In the genomic region with DNA sequence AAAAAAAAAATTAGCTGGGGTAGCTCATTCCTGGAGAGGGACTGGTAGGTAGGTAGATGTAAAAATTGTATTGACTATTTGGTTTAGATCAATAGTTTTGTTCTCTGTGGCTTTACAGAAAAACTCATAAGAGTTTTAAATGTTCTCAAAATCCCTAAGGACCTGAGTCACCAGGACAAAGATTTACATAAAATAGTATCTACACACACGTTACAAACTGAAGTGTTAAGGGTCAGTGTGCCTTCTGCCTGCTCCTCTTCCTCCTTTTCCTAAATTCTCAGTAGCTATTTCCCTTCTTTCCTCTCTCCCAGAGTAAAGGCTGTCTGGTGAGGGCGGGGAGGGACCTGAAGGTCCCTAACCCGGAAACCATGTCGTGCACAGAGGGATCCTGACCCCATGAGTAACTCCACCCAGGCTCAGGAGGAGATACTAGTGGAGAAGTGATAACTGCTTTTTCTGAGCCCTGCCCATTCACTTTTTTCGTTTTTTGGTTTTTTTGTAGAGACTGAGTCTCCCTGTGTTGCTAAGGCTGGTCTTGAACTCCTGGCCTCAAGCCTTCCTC, we compare ENCODE assay signal across 14 cellular contexts. TPM values are rescaled to one million over a fixed set of nuclear protein-coding genes. Genes with fewer than 3 reads are reported as not detected.
DNase-seq lines count a peak whose midpoint lies in the region; ATAC-seq and TF ChIP-seq lines count a peak whose summit lies in the region.
"Had no signal": no experiment of that assay in that cellular context is flagged by ENCODE, and none has a peak within 500 bp of the region (broad histone marks: within the 10 kb centered on the region; RNA-seq: fewer than 3 reads in every experiment).

No MANE protein-coding gene starts in this region.

- DNase-seq in HUDEP-2 (lab: John Stamatoyannopoulos, UW; ENCODE audit: unreplicated experiment in 76 of 76) (peak in 48 of 76 experiments; percentile 9 to 67 (median 34)), WERI-Rb-1 (no peak), fibroblast of villous mesenchyme (ENCODE audit: low read depth) (peak; percentile 46), osteoblast (ENCODE audit: insufficient read length, low spot score, missing footprints) (peak; percentile 73), Karpas-422 (no peak)
- DNase-seq: GF-D8, GOT3, NCI-H2029 had no signal

- H3K9me3 ChIP-seq in WERI-Rb-1 (ENCODE audit: severe bottlenecking) (no peaks in the 10 kb centered on the region), osteoblast (ENCODE audit: low read depth, low read length) (no peaks in the 10 kb centered on the region), Karpas-422 (ENCODE audit: low read length) (no peaks in the 10 kb centered on the region)

- H3K27me3 ChIP-seq in WERI-Rb-1 (ENCODE audit: insufficient read depth, low read depth, severe bottlenecking) (no peaks in the 10 kb centered on the region), osteoblast (ENCODE audit: insufficient read depth, low read length) (no peaks in the 10 kb centered on the region), Karpas-422 (ENCODE audit: low read length) (no peaks in the 10 kb centered on the region)

- peak overlapping the region; percentile 74 for H3K27ac ChIP-seq in WERI-Rb-1
- H3K27ac ChIP-seq in osteoblast (ENCODE audit: low read depth, low read length), result no peak overlapping the region
- H3K27ac ChIP-seq in Karpas-422 (ENCODE audit: low read length), result no peak overlapping the region

- H2AFZ ChIP-seq in osteoblast (ENCODE audit: low read length) (no peak overlapping the region), Karpas-422 (ENCODE audit: low read length) (no peak overlapping the region)

- TF ChIP-seq CTCF in WERI-Rb-1 (IDR thresholded peaks at IDR 0.05; ENCODE audit: low read depth, low read length) (no peak), fibroblast of villous mesenchyme (IDR thresholded peaks at IDR 0.05; ENCODE audit: insufficient read depth, low read depth, low read length) (no peak), osteoblast (IDR thresholded peaks at IDR 0.05; ENCODE audit: extremely low read depth, low read depth, low read length) (no peak)

- H3K79me2 ChIP-seq in osteoblast (ENCODE audit: insufficient read depth, low read length), result peaks cover 97% of the 10 kb centered on the region
- H3K79me2 ChIP-seq in Karpas-422 (ENCODE audit: low read length), result peaks cover 80% of the 10 kb centered on the region

- H4K20me1 ChIP-seq in osteoblast (ENCODE audit: insufficient read depth, low read length), result peaks cover 55% of the 10 kb centered on the region
- no peaks in the 10 kb centered on the region for H4K20me1 ChIP-seq in Karpas-422 (ENCODE audit: insufficient read depth, low read depth, low read length)

- peaks cover 18% of the 10 kb centered on the region for H3K4me1 ChIP-seq in osteoblast (ENCODE audit: insufficient read depth, low read length)
- peaks cover 26% of the 10 kb centered on the region for H3K4me1 ChIP-seq in Karpas-422 (ENCODE audit: low read length)

- no peak overlapping the region for H3K4me3 ChIP-seq in WERI-Rb-1 (ENCODE audit: low read depth, low read length)
- no peak overlapping the region for H3K4me3 ChIP-seq in fibroblast of villous mesenchyme (ENCODE audit: low read depth, low read length)
- no peak overlapping the region for H3K4me3 ChIP-seq in osteoblast (ENCODE audit: insufficient read depth, low read length)
- no peak overlapping the region for H3K4me3 ChIP-seq in Karpas-422 (ENCODE audit: low read length)

- no peak overlapping the region for H3K9ac ChIP-seq in Karpas-422 (ENCODE audit: low read length)

- H3K4me2 ChIP-seq in osteoblast (ENCODE audit: insufficient read depth, low read length), result peak overlapping the region; percentile 0
- H3K4me2 ChIP-seq in Karpas-422 (ENCODE audit: low read depth, low read length, poor library complexity, severe bottlenecking), result no peak overlapping the region

- peaks cover 23% of the 10 kb centered on the region for H3K36me3 ChIP-seq in WERI-Rb-1
- peaks cover 9% of the 10 kb centered on the region for H3K36me3 ChIP-seq in osteoblast (ENCODE audit: insufficient read depth, low read length)
- no peaks in the 10 kb centered on the region for H3K36me3 ChIP-seq in Karpas-422 (ENCODE audit: insufficient read depth, low read length)

- no peaks in the 10 kb centered on the region for H3K9me2 ChIP-seq in Karpas-422 (replicated peaks; ENCODE audit: insufficient read depth, low read length)

- ATAC-seq in GM18873 (IDR thresholded peaks at IDR 0.05; ENCODE audit: low FRiP score, unreplicated experiment) (no peak), GM18517 (IDR thresholded peaks at IDR 0.05; ENCODE audit: unreplicated experiment) (no peak)

RNA-seq across cellular contexts. Expression of gene PLEKHM2, which starts 8.1 kb away (rescaled TPM):
- total RNA-seq in fibroblast of villous mesenchyme (54.0 and 61.8 TPM in 2 replicates), osteoblast (123 and 132 TPM in 2 replicates)
- 41.8 and 60.5 TPM in 2 replicates for total RNA-seq in Karpas-422 (2014; rRNA removed; shearing (Covaris generic); ENCODE audit: low replicate concordance)

RNA-seq across cellular contexts. Expression of gene SLC25A34, which starts 43.9 kb away (rescaled TPM):
- under 0.01 and 0.43 TPM in 2 replicates for total RNA-seq in fibroblast of villous mesenchyme
- total RNA-seq in osteoblast, result 1.4 and 1.5 TPM in 2 replicates
- total RNA-seq in Karpas-422 (2014; rRNA removed; shearing (Covaris generic); ENCODE audit: low replicate concordance), result 0.52 and 0.83 TPM in 2 replicates
- total RNA-seq: frontal cortex had no signal

RNA-seq across cellular contexts. Expression of gene TMEM82, which starts 50.1 kb away (rescaled TPM):
- total RNA-seq in fibroblast of villous mesenchyme (not detected in 2 replicates), osteoblast (not detected in 2 replicates)
- total RNA-seq in Karpas-422 (2014; rRNA removed; shearing (Covaris generic); ENCODE audit: low replicate concordance), result not detected in 2 replicates
- total RNA-seq: frontal cortex, myocyte, sciatic nerve, subcutaneous adipose tissue had no signal

Comparison
In these comparisons a context has a peak if more than half of its experiments do, and no peak if none do; other contexts are left out.
1. DNase-seq: peak in HUDEP-2 (48 of 76), fibroblast of villous mesenchyme (single experiment) and osteoblast (single experiment); none in WERI-Rb-1 (single experiment) and Karpas-422 (single experiment).